19 cellular contexts compared by ENCODE assay signal in the genomic region with DNA sequence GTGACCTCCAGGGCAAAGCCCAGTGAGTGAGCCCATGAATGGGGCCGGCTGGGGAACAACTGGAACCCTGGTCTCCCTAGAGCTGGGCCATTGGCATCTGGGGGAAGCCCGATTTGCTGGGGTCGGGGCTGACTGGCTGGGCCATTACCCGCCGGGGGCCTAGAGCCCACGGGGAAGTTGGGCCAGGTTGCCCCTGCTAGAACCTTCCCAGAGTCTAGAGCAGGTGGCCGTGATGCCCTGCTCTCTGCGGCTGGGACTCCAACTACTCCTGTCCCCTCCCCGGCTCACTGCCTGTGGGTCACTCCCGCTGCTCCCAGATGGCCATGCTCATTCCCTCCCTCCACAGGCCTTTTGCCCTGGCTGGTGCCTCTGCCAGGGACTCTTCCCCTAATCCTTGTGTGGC.
"Had no signal": no experiment of that assay in that cellular context is flagged by ENCODE, and none has a peak within 500 bp of the region (broad histone marks: within the 10 kb centered on the region; RNA-seq: fewer than 3 reads in every experiment).

No MANE protein-coding gene starts in this region.

- H3K27me3 ChIP-seq: upper lobe of left lung, uterus had no signal

- H3K36me3 ChIP-seq: heart right ventricle, tibial artery, upper lobe of left lung, uterus had no signal

- ATAC-seq: heart right ventricle; left lobe of liver; naive thymus-derived CD4-positive, alpha-beta T cell; right cardiac atrium had no signal

- H3K4me1 ChIP-seq: tibial artery, uterus had no signal

- H3K4me3 Mint-ChIP-seq: endodermal cell; naive thymus-derived CD4-positive, alpha-beta T cell; nephron progenitor cell had no signal

- H3K27ac ChIP-seq: coronary artery, heart right ventricle, tibial artery, upper lobe of left lung, uterus had no signal

- DNase-seq: effector CD4-positive, alpha-beta T cell; endodermal cell; foreskin melanocyte; heart right ventricle; hypothalamus; islet precursor cell; mammary epithelial cell; naive thymus-derived CD4-positive, alpha-beta T cell; nephron progenitor cell; stimulated activated CD4-positive, alpha-beta T cell treated with anti-CD3 and anti-CD28 coated beads, Interleukin-2, amount 100 ng/mL, for 24 hours; stimulated activated CD4-positive, alpha-beta T cell treated with anti-CD3 and anti-CD28 coated beads, Interleukin-4, amount 100 ng/mL, for 4 hours; stimulated activated naive CD4-positive, alpha-beta T cell; tibial artery; upper lobe of left lung; uterus had no signal

- H3K9me3 Mint-ChIP-seq: endodermal cell, nephron progenitor cell had no signal

- FAIRE-seq: endothelial cell of umbilical vein had no signal

- H3K4me3 ChIP-seq: coronary artery, heart right ventricle, tibial artery, upper lobe of left lung, uterus had no signal

- H3K9me3 ChIP-seq: heart right ventricle, tibial artery, upper lobe of left lung, uterus had no signal

- H3K27ac Mint-ChIP-seq: endodermal cell, nephron progenitor cell had no signal
